Comparison of ENCODE assay signal across 20 cellular contexts in the genomic region with DNA sequence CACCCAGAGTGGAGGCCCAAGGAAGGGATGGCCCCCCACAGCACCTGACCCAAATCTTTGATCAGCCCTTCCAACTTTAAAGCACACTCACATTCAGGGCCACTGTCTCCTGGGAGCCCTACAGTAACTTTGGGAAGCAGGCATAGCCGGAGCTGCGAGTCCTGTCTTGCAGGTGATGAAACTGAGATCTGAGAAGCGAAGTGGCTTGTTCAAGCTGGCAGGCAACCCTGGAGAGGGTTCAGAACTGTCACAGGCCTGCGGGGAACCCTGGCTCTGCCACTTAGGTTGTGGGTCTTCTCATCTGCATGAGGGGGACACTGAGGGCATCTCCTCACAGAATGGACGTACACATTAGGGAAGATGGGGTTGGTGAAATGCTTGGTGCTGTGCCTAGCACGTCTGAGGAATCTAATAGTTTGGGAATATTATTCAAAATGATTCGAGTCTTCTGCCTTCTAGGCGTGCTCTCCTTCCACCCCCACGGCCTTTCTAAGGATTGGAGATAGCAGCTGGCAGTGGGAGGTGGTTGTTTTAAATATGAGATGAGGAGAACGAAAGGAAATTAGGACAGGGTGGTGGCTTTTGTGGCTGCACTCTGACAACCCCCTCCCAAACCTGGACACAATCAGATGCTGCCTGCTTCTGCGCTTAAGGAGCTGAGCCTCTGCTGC. TPM values are rescaled to one million over a fixed set of nuclear protein-coding genes. Genes with fewer than 3 reads are reported as not detected.
DNase-seq lines count a peak whose midpoint lies in the region; ATAC-seq and TF ChIP-seq lines count a peak whose summit lies in the region.
"Had no signal": no experiment of that assay in that cellular context is flagged by ENCODE, and none has a peak within 500 bp of the region (broad histone marks: within the 10 kb centered on the region; RNA-seq: fewer than 3 reads in every experiment).

No MANE protein-coding gene starts in this region.

- peak overlapping the region; percentile 37 for H3K9ac ChIP-seq in SK-N-MC (ENCODE audit: insufficient read length)
- H3K9ac ChIP-seq: GM23248 had no signal

- no peak for TF ChIP-seq CTCF in epithelial cell of esophagus (IDR thresholded peaks at IDR 0.05; ENCODE audit: insufficient read depth, low read depth, low read length, missing control alignments)

- H3K9me3 ChIP-seq in SK-N-MC (ENCODE audit: low read depth, low read length) = no peaks in the 10 kb centered on the region
- H3K9me3 ChIP-seq: SJCRH30 had no signal

- H3K27ac ChIP-seq in SK-N-MC (peak overlapping the region; percentile 63; the same call in 1 of the 2 replicates), temporal lobe (ENCODE audit: low read depth, low read length) (peak overlapping the region; percentile 33)
- H3K27ac ChIP-seq: GM23248, SJCRH30 had no signal

- H3K4me3 ChIP-seq in SK-N-MC (no peak overlapping the region), epithelial cell of esophagus (ENCODE audit: low read length) (no peak overlapping the region)
- H3K4me3 ChIP-seq: GM23248, SJCRH30 had no signal

- ATAC-seq in HG02852 (IDR thresholded peaks at IDR 0.05; ENCODE audit: unreplicated experiment) = no peak

- H3K36me3 ChIP-seq in SK-N-MC (ENCODE audit: insufficient read depth, low read length) = no peaks in the 10 kb centered on the region; the same call in 1 of the 2 replicates
- H3K36me3 ChIP-seq: SJCRH30 had no signal

- DNase-seq in NCI-H2171 treated with DMSO at 0.1 percent for 48 hours (lab: John Stamatoyannopoulos, UW) = peak; percentile 64
- DNase-seq in NCI-H2171 (lab: John Stamatoyannopoulos, UW) = no peak
- no peak for DNase-seq in SK-N-MC (ENCODE audit: low read depth, low spot score)
- DNase-seq in epithelial cell of esophagus (ENCODE audit: low read depth) = peak; percentile 68
- DNase-seq in NCI-H82 (lab: John Stamatoyannopoulos, UW) = no peak
- DNase-seq in NCI-H1417 (lab: John Stamatoyannopoulos, UW) = no peak
- DNase-seq: 8988T; C1 segment of cervical spinal cord; GF-D8; GM23248; KG1; NCI-H146; NCI-H2081; NCI-H226; NCI-H526; NK-92 treated with Interleukin-12 subunit alpha and Interleukin-12 subunit beta, amount 100 ng/mL, for 24 hours; RPMI8226; SJCRH30 had no signal

RNA-seq across cellular contexts. Expression of a gene that starts 18.8 kb away (rescaled TPM):
- total RNA-seq in temporal lobe = 77.9 TPM

RNA-seq across cellular contexts. Expression of a gene that starts 19.3 kb away (rescaled TPM):
- total RNA-seq in temporal lobe = 17.7 TPM

Comparison
In these comparisons a context has a peak if more than half of its experiments do, and no peak if none do; other contexts are left out.
1. DNase-seq: peak in NCI-H2171 treated with DMSO at 0.1 percent for 48 hours (single experiment) and epithelial cell of esophagus (single experiment); none in NCI-H2171 (single experiment), SK-N-MC (single experiment), NCI-H82 (single experiment) and NCI-H1417 (0 of 3).